In genomic region chr5:62791059-62791458, GRCh38 we compare ENCODE assay signal across 12 cellular contexts.
A peak's percentile ranks its signal among the peaks of the same experiment; 100 is the strongest.
DNase-seq lines count a peak whose midpoint lies in the region; ATAC-seq, FAIRE-seq and TF ChIP-seq lines count a peak whose summit lies in the region.
"Had no signal": no experiment of that assay in that cellular context is flagged by ENCODE, and none has a peak within 500 bp of the region (broad histone marks: within the 10 kb centered on the region; RNA-seq: fewer than 3 reads in every experiment).

No MANE protein-coding gene starts in this region.

- peaks cover 13% of the 10 kb centered on the region for H3K27me3 Mint-ChIP-seq in osteocyte (ENCODE audit: unreplicated experiment)

- no peak for ATAC-seq in GM18502 (IDR thresholded peaks at IDR 0.05; ENCODE audit: poor library complexity, unreplicated experiment)
- ATAC-seq: activated T-helper 17 cell treated with anti-CD3 and anti-CD28 coated beads, Interleukin-2, amount 50 U/mL, for 72 hours had no signal

- H3K9me3 Mint-ChIP-seq in osteocyte (ENCODE audit: unreplicated experiment) = peaks cover 4% of the 10 kb centered on the region
- H3K9me3 Mint-ChIP-seq: activated T-helper 17 cell treated with anti-CD3 and anti-CD28 coated beads, Interleukin-2, amount 50 U/mL, for 72 hours had no signal

- DNase-seq in NCI-H1417 (lab: John Stamatoyannopoulos, UW) = peak; percentile 8 to 35 (median 29)
- no peak for DNase-seq in NCI-H1417 treated with DMSO at 0.1 percent for 48 hours (lab: John Stamatoyannopoulos, UW)
- peak; percentile 26 for DNase-seq in MM.1S
- DNase-seq in bronchial epithelial cell (ENCODE audit: low read depth) = peak; percentile 18
- no peak for DNase-seq in osteocyte (ENCODE audit: extremely low spot score, unreplicated experiment)
- no peak for DNase-seq in HK-2 (ENCODE audit: unreplicated experiment)
- no peak for DNase-seq in activated CD4-positive, alpha-beta T cell treated with anti-CD3 and anti-CD28 coated beads for 4 hours
- DNase-seq: mesenchymal stem cell had no signal

- no peak overlapping the region for H3K9ac ChIP-seq in MM.1S (ENCODE audit: low read length)

- H3K27me3 ChIP-seq in MM.1S (replicated peaks; ENCODE audit: insufficient read depth, low read length) (no peaks in the 10 kb centered on the region), bronchial epithelial cell (ENCODE audit: control insufficient read depth, insufficient read depth, low read length) (no peaks in the 10 kb centered on the region)
- H3K27me3 ChIP-seq: suprapubic skin had no signal

- no peak overlapping the region for H3K27ac Mint-ChIP-seq in osteocyte (ENCODE audit: unreplicated experiment)
- H3K27ac Mint-ChIP-seq: activated T-helper 17 cell treated with anti-CD3 and anti-CD28 coated beads, Interleukin-2, amount 50 U/mL, for 72 hours had no signal

- no peak overlapping the region for H2AFZ ChIP-seq in MM.1S (ENCODE audit: low read length)

- no peaks in the 10 kb centered on the region for H3K4me1 ChIP-seq in MM.1S (ENCODE audit: low read length)
- H3K4me1 ChIP-seq: suprapubic skin had no signal

- H3K27ac ChIP-seq in MM.1S (ENCODE audit: low read length) = no peak overlapping the region
- H3K27ac ChIP-seq: suprapubic skin had no signal

- H3K4me1 Mint-ChIP-seq in osteocyte (ENCODE audit: unreplicated experiment) = no peaks in the 10 kb centered on the region
- H3K4me1 Mint-ChIP-seq: activated T-helper 17 cell treated with anti-CD3 and anti-CD28 coated beads, Interleukin-2, amount 50 U/mL, for 72 hours had no signal

- no peaks in the 10 kb centered on the region for H3K9me2 ChIP-seq in MM.1S (replicated peaks; ENCODE audit: insufficient read depth, low read length)

- no peaks in the 10 kb centered on the region for H3F3A ChIP-seq in MM.1S (ENCODE audit: insufficient read depth, low read length)

- TF ChIP-seq CTCF in MM.1S (IDR thresholded peaks at IDR 0.05; ENCODE audit: low read length) (peak; percentile 63), bronchial epithelial cell (IDR thresholded peaks at IDR 0.05; ENCODE audit: insufficient read depth, low read length, severe bottlenecking) (no peak), osteocyte (IDR thresholded peaks at IDR 0.05) (peak; percentile 37)

- FAIRE-seq in bronchial epithelial cell (lab: Jason Lieb, UNC) = no peak
- FAIRE-seq: endometrium had no signal

- no peaks in the 10 kb centered on the region for H4K20me1 ChIP-seq in MM.1S (ENCODE audit: insufficient read depth, low read length)

- H3K36me3 ChIP-seq in MM.1S (replicated peaks; ENCODE audit: insufficient read depth, low read length) (no peaks in the 10 kb centered on the region), bronchial epithelial cell (ENCODE audit: control insufficient read depth, insufficient read depth, low read length) (no peaks in the 10 kb centered on the region)
- H3K36me3 ChIP-seq: suprapubic skin had no signal

- H3K4me3 ChIP-seq in MM.1S (ENCODE audit: low read length) = no peak overlapping the region
- no peak overlapping the region for H3K4me3 ChIP-seq in bronchial epithelial cell (ENCODE audit: low read depth, low read length)
- H3K4me3 ChIP-seq: suprapubic skin had no signal

- H3K79me2 ChIP-seq in MM.1S (ENCODE audit: low read length) = no peaks in the 10 kb centered on the region

- no peaks in the 10 kb centered on the region for H3K36me3 Mint-ChIP-seq in osteocyte (ENCODE audit: unreplicated experiment)

- H3K4me2 ChIP-seq in MM.1S (ENCODE audit: low read depth, low read length) = no peak overlapping the region

- no peak overlapping the region for H3K4me3 Mint-ChIP-seq in osteocyte (ENCODE audit: unreplicated experiment)
- H3K4me3 Mint-ChIP-seq: activated T-helper 17 cell treated with anti-CD3 and anti-CD28 coated beads, Interleukin-2, amount 50 U/mL, for 72 hours had no signal

- no peaks in the 10 kb centered on the region for H3K9me3 ChIP-seq in MM.1S (replicated peaks; ENCODE audit: insufficient read depth, low read length)

Comparison
In these comparisons a context has a peak if more than half of its experiments do, and no peak if none do; other contexts are left out.
1. DNase-seq: peak in NCI-H1417 (3 of 3), MM.1S (single experiment) and bronchial epithelial cell (single experiment); none in NCI-H1417 treated with DMSO at 0.1 percent for 48 hours (single experiment), osteocyte (single experiment), HK-2 (single experiment) and activated CD4-positive, alpha-beta T cell treated with anti-CD3 and anti-CD28 coated beads for 4 hours (0 of 2).